In genomic region chr10:14625210-14625621, GRCh38 we compare ENCODE assay signal across 11 cellular contexts.
DNase-seq lines count a peak whose midpoint lies in the region; ATAC-seq and TF ChIP-seq lines count a peak whose summit lies in the region.
"Had no signal": no experiment of that assay in that cellular context is flagged by ENCODE, and none has a peak within 500 bp of the region (broad histone marks: within the 10 kb centered on the region; RNA-seq: fewer than 3 reads in every experiment).

No MANE protein-coding gene starts in this region.

- TF ChIP-seq CTCF in nephron progenitor cell (IDR thresholded peaks at IDR 0.05), result no peak

- no peak overlapping the region for H3K4me3 Mint-ChIP-seq in nephron progenitor cell
- H3K4me3 Mint-ChIP-seq: activated CD4-positive, alpha-beta T cell treated with anti-CD3 and anti-CD28 coated beads, Interleukin-2, amount 10 ng/mL, durations not matched to agents 7 days and 5 days had no signal

- no peaks in the 10 kb centered on the region for H3K36me3 Mint-ChIP-seq in nephron progenitor cell (ENCODE audit: low read depth)

- peaks cover 3% of the 10 kb centered on the region for H3K27me3 Mint-ChIP-seq in nephron progenitor cell (ENCODE audit: low read depth, poor library complexity)
- H3K27me3 Mint-ChIP-seq: activated CD4-positive, alpha-beta T cell treated with anti-CD3 and anti-CD28 coated beads, Interleukin-2, amount 10 ng/mL, durations not matched to agents 7 days and 5 days had no signal

- H3K4me1 Mint-ChIP-seq in nephron progenitor cell, result peaks cover 57% of the 10 kb centered on the region

- H3K27ac Mint-ChIP-seq in nephron progenitor cell, result peak overlapping the region; percentile 89
- H3K27ac Mint-ChIP-seq: activated CD4-positive, alpha-beta T cell treated with anti-CD3 and anti-CD28 coated beads, Interleukin-2, amount 10 ng/mL, durations not matched to agents 7 days and 5 days had no signal

- H3K9me3 Mint-ChIP-seq in nephron progenitor cell, result peaks cover 5% of the 10 kb centered on the region
- H3K9me3 Mint-ChIP-seq: activated CD4-positive, alpha-beta T cell treated with anti-CD3 and anti-CD28 coated beads, Interleukin-2, amount 10 ng/mL, durations not matched to agents 7 days and 5 days had no signal

- DNase-seq in Ammon's horn (ENCODE audit: low spot score) (peak; percentile 62), MV-4-11 (lab: John Stamatoyannopoulos, UW) (peak; percentile 59), nephron progenitor cell (no peak), amniotic stem cell (lab: John Stamatoyannopoulos, UW) (no peak), NCI-H510A treated with DMSO at 0.1 percent for 48 hours (lab: John Stamatoyannopoulos, UW) (no peak), activated gamma-delta T cell treated with Interleukin-2 at 50 U/mL for 16 hours (no peak)
- DNase-seq: activated CD4-positive, alpha-beta T cell treated with anti-CD3 and anti-CD28 coated beads, Interleukin-2, amount 10 ng/mL, durations not matched to agents 7 days and 5 days; HCEC 1CT had no signal

- ATAC-seq in GM21360 (IDR thresholded peaks at IDR 0.05; ENCODE audit: unreplicated experiment), result no peak

- H3K27ac ChIP-seq in angular gyrus (ENCODE audit: low read depth, low read length), result peak overlapping the region; percentile 44
- H3K27ac ChIP-seq: hepatocyte had no signal

Comparison
In these comparisons a context has a peak if more than half of its experiments do, and no peak if none do; other contexts are left out.
1. DNase-seq: peak in Ammon's horn (single experiment) and MV-4-11 (single experiment); none in nephron progenitor cell (single experiment), amniotic stem cell (single experiment), NCI-H510A treated with DMSO at 0.1 percent for 48 hours (single experiment) and activated gamma-delta T cell treated with Interleukin-2 at 50 U/mL for 16 hours (single experiment).